Comparison of ENCODE assay signal across 8 cellular contexts in the genomic region with DNA sequence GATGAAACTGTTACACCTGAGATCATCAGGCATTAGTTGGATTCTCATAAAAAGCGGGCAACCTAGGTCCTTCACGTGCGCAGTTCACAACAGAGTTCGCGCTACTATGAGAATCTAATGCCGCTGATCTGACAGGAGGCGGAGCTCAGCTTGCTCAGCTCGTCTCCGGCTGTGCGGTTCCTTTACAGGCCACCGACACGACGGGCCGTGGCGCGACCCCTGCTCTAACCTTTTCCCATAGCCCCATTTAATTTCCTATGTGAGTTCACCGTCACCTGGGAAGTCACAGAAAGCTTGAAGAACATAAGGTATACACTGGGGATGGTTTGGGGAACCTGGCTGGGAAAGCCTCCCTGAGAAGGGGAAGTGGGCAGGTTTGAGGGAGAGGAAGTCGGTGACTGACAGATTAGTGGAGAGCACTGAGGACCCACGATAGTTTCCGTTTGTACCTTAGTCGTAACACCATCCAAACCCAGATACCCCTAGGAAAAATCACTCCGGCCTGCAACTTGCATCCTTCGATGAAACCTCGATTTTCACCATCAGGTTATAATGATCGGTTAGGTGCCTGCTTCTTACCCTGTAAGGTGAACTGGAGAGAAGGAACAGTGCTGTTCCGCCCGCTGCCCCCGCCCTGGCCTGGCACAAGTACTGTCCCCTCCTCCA. TPM values are rescaled to one million over a fixed set of nuclear protein-coding genes. Genes with fewer than 3 reads are reported as not detected.
DNase-seq lines count a peak whose midpoint lies in the region; ATAC-seq and TF ChIP-seq lines count a peak whose summit lies in the region.

No MANE protein-coding gene starts in this region.

- intact Hi-C loops in left cardiac atrium (cut with DNase I) = loop anchor here in 1 of 2 donors (2.0 to 10.0 kb wide), 2 partner anchors 57 to 181 kb away; partner anchors contain the start of genes NPFF, SP1 and TARBP2

- H3K4me3 ChIP-seq in cardiac muscle cell (no peak overlapping the region), NB4 (ENCODE audit: low read depth, low read length) (peak overlapping the region; percentile 64), osteoblast (ENCODE audit: insufficient read depth, low read length) (peak overlapping the region; percentile 80)

- no peak for TF ChIP-seq POLR2A in NB4 (IDR thresholded peaks at IDR 0.05; ENCODE audit: extremely low read depth, insufficient read length)
- TF ChIP-seq POLR2A in erythroblast (IDR thresholded peaks at IDR 0.05; ENCODE audit: low read length) = no peak

- peaks cover 10% of the 10 kb centered on the region for H3K79me2 ChIP-seq in osteoblast (ENCODE audit: insufficient read depth, low read length)

- H3K9me3 ChIP-seq in cardiac muscle cell (ENCODE audit: low read depth) = no peaks in the 10 kb centered on the region
- H3K9me3 ChIP-seq in osteoblast (ENCODE audit: low read depth, low read length) = no peaks in the 10 kb centered on the region

- H3K36me3 ChIP-seq in cardiac muscle cell (no peaks in the 10 kb centered on the region), osteoblast (ENCODE audit: insufficient read depth, low read length) (no peaks in the 10 kb centered on the region)

- peak overlapping the region; percentile 85 for H2AFZ ChIP-seq in osteoblast (ENCODE audit: low read length)

- peak overlapping the region; percentile 71 for H3K4me2 ChIP-seq in osteoblast (ENCODE audit: insufficient read depth, low read length)

- DNase-seq in cardiac muscle cell (ENCODE audit: low read depth in 1 of 2, low spot score in 1 of 2) = peak in 1 of 2 donors; percentile 44
- DNase-seq in left cardiac atrium = no peak
- peak; percentile 82 for DNase-seq in NB4 (ENCODE audit: low read depth)
- DNase-seq in activated CD8-positive, alpha-beta memory T cell treated with anti-CD3 and anti-CD28 coated beads, Interleukin-2, amount 50 U/mL, for 48 hours = peak; percentile 83
- DNase-seq in erythroblast (lab: John Stamatoyannopoulos, UW) = peak; percentile 73 to 74
- DNase-seq in osteoblast (ENCODE audit: insufficient read length, low spot score, missing footprints) = peak; percentile 66
- no peak for DNase-seq in NCI-H748 (lab: John Stamatoyannopoulos, UW; ENCODE audit: unreplicated experiment)
- no peak for DNase-seq in HuH-7 (ENCODE audit: low spot score)

- H4K20me1 ChIP-seq in osteoblast (ENCODE audit: insufficient read depth, low read length) = no peaks in the 10 kb centered on the region

- ATAC-seq in left cardiac atrium = no peak

- TF ChIP-seq CTCF in cardiac muscle cell (IDR thresholded peaks at IDR 0.05; ENCODE audit: low read depth, low read length) (no peak), NB4 (IDR thresholded peaks at IDR 0.05; ENCODE audit: low read depth, low read length) (no peak), osteoblast (IDR thresholded peaks at IDR 0.05; ENCODE audit: extremely low read depth, low read depth, low read length) (no peak)

- H3K27ac ChIP-seq in cardiac muscle cell (peak overlapping the region; percentile 80), osteoblast (ENCODE audit: low read depth, low read length) (no peak overlapping the region)

- H3K4me1 ChIP-seq in cardiac muscle cell (ENCODE audit: low read depth) (peaks cover 15% of the 10 kb centered on the region), osteoblast (ENCODE audit: insufficient read depth, low read length) (peaks cover 21% of the 10 kb centered on the region)

- peaks cover 7% of the 10 kb centered on the region for H3K27me3 ChIP-seq in cardiac muscle cell
- no peaks in the 10 kb centered on the region for H3K27me3 ChIP-seq in osteoblast (ENCODE audit: insufficient read depth, low read length)

RNA-seq across cellular contexts. Expression of gene AAAS, which starts 2.8 kb away (rescaled TPM):
- 117 and 119 TPM in 2 replicates for total RNA-seq in cardiac muscle cell
- 138 and 140 TPM in 2 replicates for polyA plus RNA-seq in cardiac muscle cell
- total RNA-seq in left cardiac atrium = 10 to 100 TPM; 35.7 to 40.3 TPM
- total RNA-seq in osteoblast = 37.4 and 39.8 TPM in 2 replicates

RNA-seq across cellular contexts. Expression of gene SP7, which starts 11.9 kb away (rescaled TPM):
- total RNA-seq in cardiac muscle cell (0.14 and 0.39 TPM in 2 replicates), left cardiac atrium (not detected), osteoblast (not detected in 2 replicates)
- 0.45 TPM in 1 of 2 replicates, not detected in the other for polyA plus RNA-seq in cardiac muscle cell

RNA-seq across cellular contexts. Expression of gene MYG1, which starts 24.8 kb away (rescaled TPM):
- total RNA-seq in cardiac muscle cell (69.5 and 71.0 TPM in 2 replicates), left cardiac atrium (10 to 100 TPM; 35.0 to 37.0 TPM), osteoblast (32.9 and 34.2 TPM in 2 replicates)
- polyA plus RNA-seq in cardiac muscle cell = 73.3 and 75.4 TPM in 2 replicates

RNA-seq across cellular contexts. Expression of gene PFDN5, which starts 28.9 kb away (rescaled TPM):
- 435 and 511 TPM in 2 replicates for total RNA-seq in cardiac muscle cell
- polyA plus RNA-seq in cardiac muscle cell = 548 and 553 TPM in 2 replicates
- total RNA-seq in left cardiac atrium = 100 to 1,000 TPM; 345 to 377 TPM
- total RNA-seq in osteoblast = 323 and 324 TPM in 2 replicates

RNA-seq across cellular contexts. Expression of gene SP1, which starts 55.7 kb away (rescaled TPM):
- total RNA-seq in cardiac muscle cell (43.7 and 53.0 TPM in 2 replicates), left cardiac atrium (10 to 100 TPM; 31.3 to 33.4 TPM), osteoblast (50.3 and 56.0 TPM in 2 replicates)
- 11.4 and 12.9 TPM in 2 replicates for polyA plus RNA-seq in cardiac muscle cell

Comparison
In these comparisons a context has a peak if more than half of its experiments do, and no peak if none do; other contexts are left out.
1. DNase-seq: peak in NB4 (single experiment), activated CD8-positive, alpha-beta memory T cell treated with anti-CD3 and anti-CD28 coated beads, Interleukin-2, amount 50 U/mL, for 48 hours (single experiment), erythroblast (2 of 2) and osteoblast (single experiment); none in left cardiac atrium (single experiment), NCI-H748 (single experiment) and HuH-7 (single experiment).